Comparison of ENCODE assay signal across 7 cellular contexts in the genomic region with DNA sequence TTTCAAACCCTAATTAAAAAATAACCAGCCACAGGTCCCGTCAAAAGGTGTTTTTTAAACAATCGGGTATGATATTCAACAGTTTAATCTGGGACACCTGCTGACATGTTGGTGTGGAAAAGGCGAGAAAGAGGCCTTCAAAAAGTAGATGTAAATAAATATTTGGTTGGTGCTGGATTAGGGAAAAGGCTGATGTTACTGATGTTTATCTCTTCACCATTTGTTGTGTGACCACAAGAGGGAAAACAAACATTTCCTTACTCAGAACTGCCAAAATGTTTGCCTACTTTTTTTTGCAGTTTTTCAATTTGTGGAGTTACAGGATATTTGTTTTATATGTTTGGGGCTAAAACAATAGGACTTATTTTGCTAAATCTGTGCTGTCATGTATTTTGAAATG. TPM values are rescaled to one million over a fixed set of nuclear protein-coding genes. Genes with fewer than 3 reads are reported as not detected.
DNase-seq lines count a peak whose midpoint lies in the region; ATAC-seq, FAIRE-seq and TF ChIP-seq lines count a peak whose summit lies in the region.

No MANE protein-coding gene starts in this region.

- DNase-seq in HT1080 (ENCODE audit: low read depth) (peak; percentile 17), adrenal gland (no peak), kidney (no peak), mucosa of descending colon (no peak)
- DNase-seq in stimulated activated naive B cell treated with anti-CD40 and anti-IgM and Interleukin-4, amounts not matched to agents 10 μg/mL and 1 μg/mL and 100 μg/mL, for 72 hours: no peak

- H3K4me1 ChIP-seq in adrenal gland (replicated peaks in 1 of 2) (peaks cover 0 to 3% of the 10 kb centered on the region in 2 donors), kidney (ENCODE audit: control insufficient read depth in 1 of 2, insufficient read depth in 1 of 2, low read depth in 1 of 2, low read length in 2 of 2) (peaks cover 0 to 7% of the 10 kb centered on the region in 2 donors), mucosa of descending colon (ENCODE audit: low read depth) (peaks cover 10% of the 10 kb centered on the region)

- H3K27ac ChIP-seq in adrenal gland (peak overlapping the region in 3 of 5 donors; percentile 42 to 86 (median 59)), kidney (ENCODE audit: low read depth in 2 of 2, low read length in 2 of 2) (peak overlapping the region; percentile 73 to 89)

- peak overlapping the region; percentile 6 to 83 for H3K9ac ChIP-seq in kidney (ENCODE audit: low read length in 2 of 2)

- H3K9me3 Mint-ChIP-seq in stimulated activated naive B cell treated with anti-CD40 and anti-IgM and Interleukin-4, amounts not matched to agents 10 μg/mL and 1 μg/mL and 100 μg/mL, for 72 hours: no peaks in the 10 kb centered on the region

- FAIRE-seq in kidney (lab: Jason Lieb, UNC): no peak

- TF ChIP-seq CTCF in adrenal gland (IDR thresholded peaks at IDR 0.05): peak in 2 of 6 experiments; percentile 13 to 22
- TF ChIP-seq CTCF in kidney (IDR thresholded peaks at IDR 0.05; ENCODE audit: borderline replicate concordance, extremely low read depth, insufficient read depth): no peak
- no peak for TF ChIP-seq CTCF in mucosa of descending colon (IDR thresholded peaks at IDR 0.05)

- H3K36me3 ChIP-seq in adrenal gland (replicated peaks in 1 of 2) (no peaks in the 10 kb centered on the region), kidney (ENCODE audit: control insufficient read depth in 1 of 2, insufficient read depth in 2 of 2, low read length in 2 of 2) (no peaks in the 10 kb centered on the region), mucosa of descending colon (ENCODE audit: low read depth) (peaks cover 4% of the 10 kb centered on the region)

- no peak for TF ChIP-seq POLR2A in adrenal gland (IDR thresholded peaks at IDR 0.05)

- H3K27me3 ChIP-seq in adrenal gland: no peaks in the 10 kb centered on the region

- no peaks in the 10 kb centered on the region for H3K9me3 ChIP-seq in adrenal gland (replicated peaks in 1 of 3)
- no peaks in the 10 kb centered on the region for H3K9me3 ChIP-seq in kidney (ENCODE audit: control insufficient read depth in 1 of 2, low read length in 2 of 2)
- H3K9me3 ChIP-seq in mucosa of descending colon: no peaks in the 10 kb centered on the region

- no peak overlapping the region for H3K27ac Mint-ChIP-seq in stimulated activated naive B cell treated with anti-CD40 and anti-IgM and Interleukin-4, amounts not matched to agents 10 μg/mL and 1 μg/mL and 100 μg/mL, for 72 hours

- peak overlapping the region in 2 of 4 donors; percentile 9 to 55 for H3K4me3 ChIP-seq in adrenal gland
- peak overlapping the region; percentile 73 to 76 for H3K4me3 ChIP-seq in kidney (ENCODE audit: low read length in 2 of 2)
- no peak overlapping the region for H3K4me3 ChIP-seq in mucosa of descending colon

- H3K4me3 Mint-ChIP-seq in stimulated activated naive B cell treated with anti-CD40 and anti-IgM and Interleukin-4, amounts not matched to agents 10 μg/mL and 1 μg/mL and 100 μg/mL, for 72 hours: peak overlapping the region; percentile 67 to 74

- no peaks in the 10 kb centered on the region for H3K36me3 Mint-ChIP-seq in stimulated activated naive B cell treated with anti-CD40 and anti-IgM and Interleukin-4, amounts not matched to agents 10 μg/mL and 1 μg/mL and 100 μg/mL, for 72 hours

- H3K4me1 Mint-ChIP-seq in stimulated activated naive B cell treated with anti-CD40 and anti-IgM and Interleukin-4, amounts not matched to agents 10 μg/mL and 1 μg/mL and 100 μg/mL, for 72 hours: peaks cover 6 to 8% of the 10 kb centered on the region in 2 donors

- intact Hi-C loops in adrenal gland (cut with DNase I) (no loop called here), kidney (cut with DNase I) (no loop called here), mucosa of descending colon (cut with DNase I, micrococcal nuclease) (no loop called here)

- WGBS in adrenal gland, 4 donors: 10 to 26% (median 19%) methylated on average over 3 of the region's 3 CpGs

- H3K27me3 Mint-ChIP-seq in stimulated activated naive B cell treated with anti-CD40 and anti-IgM and Interleukin-4, amounts not matched to agents 10 μg/mL and 1 μg/mL and 100 μg/mL, for 72 hours: peaks cover 41 to 65% of the 10 kb centered on the region in 2 donors

- no peak for ATAC-seq in stimulated activated naive B cell treated with anti-CD40 and anti-IgM and Interleukin-4, amounts not matched to agents 10 μg/mL and 1 μg/mL and 100 μg/mL, for 72 hours (replicated peaks)
- no peak for ATAC-seq in GM21576 (IDR thresholded peaks at IDR 0.05; ENCODE audit: unreplicated experiment)
- ATAC-seq in HG03025 (IDR thresholded peaks at IDR 0.05; ENCODE audit: low FRiP score, unreplicated experiment): no peak
- no peak for ATAC-seq in mucosa of descending colon

RNA-seq across cellular contexts. Expression of a gene that starts 0.7 kb away (rescaled TPM):
- 7.5 and 11.6 TPM in 2 replicates for total RNA-seq in HT1080 (2014; rRNA removed; shearing (Covaris generic))
- polyA plus RNA-seq in HT1080 (2015; cell fraction: cytosol; rRNA removed): 10.4 and 15.5 TPM in 2 replicates
- 16.2 and 17.8 TPM in 2 replicates for polyA plus RNA-seq in HT1080 (2015; cell fraction: nucleus; rRNA removed)
- total RNA-seq in adrenal gland: 10 to 100 TPM in 7 of 8 donors, 1 to 10 TPM in 1; 8.0 to 30.7 (median 17.9) TPM
- 1 to 10 TPM; 5.5 to 9.1 (median 5.8) TPM for polyA plus RNA-seq in adrenal gland
- total RNA-seq in kidney: 148 TPM
- 6.2 TPM for polyA plus RNA-seq in kidney (ENCODE audit: insufficient read depth, low read depth, low replicate concordance)
- 10 to 100 TPM; 20.5 to 47.3 (median 22.9) TPM for total RNA-seq in mucosa of descending colon
